In genomic region chr11:64186205-64187165, GRCh38 we compare ENCODE assay signal across 8 cellular contexts. TPM values are rescaled to one million over a fixed set of nuclear protein-coding genes. Genes with fewer than 3 reads are reported as not detected.
DNase-seq lines count a peak whose midpoint lies in the region; ATAC-seq, FAIRE-seq and TF ChIP-seq lines count a peak whose summit lies in the region.

No MANE protein-coding gene starts in this region.

- H3K36me3 Mint-ChIP-seq in HFFc6 (ENCODE audit: low read depth) (peaks cover 11% of the 10 kb centered on the region; the same call in 1 of the 2 replicates), T-helper 17 cell (ENCODE audit: low read depth) (no peaks in the 10 kb centered on the region), endothelial cell (ENCODE audit: low read depth, unreplicated experiment) (peaks cover 3% of the 10 kb centered on the region)

- peak overlapping the region; percentile 96 for H3K4me3 Mint-ChIP-seq in HFFc6
- peak overlapping the region; percentile 100 for H3K4me3 Mint-ChIP-seq in T-helper 17 cell
- H3K4me3 Mint-ChIP-seq in endothelial cell (ENCODE audit: unreplicated experiment), result peak overlapping the region; percentile 96

- peak overlapping the region; percentile 83 for H3K27ac Mint-ChIP-seq in HFFc6
- no peak overlapping the region for H3K27ac Mint-ChIP-seq in T-helper 17 cell
- H3K27ac Mint-ChIP-seq in endothelial cell (ENCODE audit: unreplicated experiment), result peak overlapping the region; percentile 88

- no peak for DNase-seq in HFFc6
- no peak for DNase-seq in T-helper 17 cell
- no peak for DNase-seq in endothelial cell (ENCODE audit: low spot score)
- DNase-seq in stimulated activated CD4-positive, alpha-beta T cell treated with anti-CD3 and anti-CD28 coated beads, Interleukin-4, amount 100 ng/mL, for 24 hours, result peak; percentile 53
- DNase-seq in D341Med (ENCODE audit: low spot score), result no peak
- DNase-seq in GOT3 (lab: John Stamatoyannopoulos, UW), result no peak
- no peak for DNase-seq in GM19239 (ENCODE audit: insufficient read length, low spot score)
- no peak for DNase-seq in NOMO-1 treated with DMSO at 0.1 percent for 48 hours (lab: John Stamatoyannopoulos, UW; ENCODE audit: unreplicated experiment)

- H3K9me3 Mint-ChIP-seq in HFFc6 (no peaks in the 10 kb centered on the region), endothelial cell (ENCODE audit: unreplicated experiment) (no peaks in the 10 kb centered on the region)

- H3K27me3 Mint-ChIP-seq in HFFc6 (ENCODE audit: insufficient read depth), result no peaks in the 10 kb centered on the region; the same call in 1 of the 2 replicates
- H3K27me3 Mint-ChIP-seq in T-helper 17 cell, result no peaks in the 10 kb centered on the region
- peaks cover 14% of the 10 kb centered on the region for H3K27me3 Mint-ChIP-seq in endothelial cell (ENCODE audit: unreplicated experiment)

- no peaks in the 10 kb centered on the region for H3K9me3 ChIP-seq in T-helper 17 cell (ENCODE audit: control insufficient read depth, low read length, poor library complexity, severe bottlenecking)

- FAIRE-seq in GM19239 (lab: Jason Lieb, UNC), result no peak

- no peak for ATAC-seq in T-helper 17 cell

- peaks cover 37% of the 10 kb centered on the region for H3K4me1 Mint-ChIP-seq in HFFc6 (ENCODE audit: low read depth)
- H3K4me1 Mint-ChIP-seq in T-helper 17 cell, result peaks cover 22% of the 10 kb centered on the region
- peaks cover 11% of the 10 kb centered on the region for H3K4me1 Mint-ChIP-seq in endothelial cell (ENCODE audit: unreplicated experiment)

- peak; percentile 36; the same call in 1 of the 2 replicates for TF ChIP-seq CTCF in HFFc6 (IDR thresholded peaks at IDR 0.05)
- TF ChIP-seq CTCF in endothelial cell (IDR thresholded peaks at IDR 0.05; ENCODE audit: unreplicated experiment), result no peak

RNA-seq across cellular contexts. Expression of gene STIP1, which starts 0.5 kb away (rescaled TPM):
- 100 to 1,000 TPM; 203 to 259 (median 210) TPM for total RNA-seq in HFFc6 (2021; fragmentation: NEBNext Ultra II Directional; extraction: Animal tissue kit (Norgen Biotek cat#: 25700))
- total RNA-seq in T-helper 17 cell (10 to 100 TPM; 66.9 to 69.1 TPM), endothelial cell (ENCODE audit: unreplicated experiment) (124 TPM)

RNA-seq across cellular contexts. Expression of gene FERMT3, which starts 20.0 kb away (rescaled TPM):
- total RNA-seq in HFFc6 (2021; fragmentation: NEBNext Ultra II Directional; extraction: Animal tissue kit (Norgen Biotek cat#: 25700)), result 1 to 10 TPM; 1.2 to 2.8 (median 1.7) TPM
- total RNA-seq in T-helper 17 cell (100 to 1,000 TPM; 151 to 182 TPM), endothelial cell (ENCODE audit: unreplicated experiment) (6.2 TPM)

RNA-seq across cellular contexts. Expression of gene MACROD1, which starts 20.6 kb away (rescaled TPM):
- total RNA-seq in HFFc6 (2021; fragmentation: NEBNext Ultra II Directional; extraction: Animal tissue kit (Norgen Biotek cat#: 25700)), result 10 to 100 TPM; 11.8 to 17.0 (median 13.1) TPM
- total RNA-seq in T-helper 17 cell, result 1 to 10 TPM; 3.9 to 7.5 TPM
- total RNA-seq in endothelial cell (ENCODE audit: unreplicated experiment), result 4.1 TPM

RNA-seq across cellular contexts. Expression of gene TRPT1, which starts 39.5 kb away (rescaled TPM):
- total RNA-seq in HFFc6 (2021; fragmentation: NEBNext Ultra II Directional; extraction: Animal tissue kit (Norgen Biotek cat#: 25700)), result 10 to 100 TPM; 32.6 to 41.1 (median 39.7) TPM
- 10 to 100 TPM; 16.2 to 16.6 TPM for total RNA-seq in T-helper 17 cell
- total RNA-seq in endothelial cell (ENCODE audit: unreplicated experiment), result 23.2 TPM

RNA-seq across cellular contexts. Expression of gene NUDT22, which starts 39.6 kb away (rescaled TPM):
- total RNA-seq in HFFc6 (2021; fragmentation: NEBNext Ultra II Directional; extraction: Animal tissue kit (Norgen Biotek cat#: 25700)), result 10 to 100 TPM; 46.6 to 57.7 (median 53.7) TPM
- 10 to 100 TPM; 30.8 to 42.8 TPM for total RNA-seq in T-helper 17 cell
- total RNA-seq in endothelial cell (ENCODE audit: unreplicated experiment), result 21.2 TPM

Comparison
In these comparisons a context has a peak if more than half of its experiments do, and no peak if none do; other contexts are left out.
1. RNA of gene FERMT3, which starts 20.0 kb away (total RNA-seq): 151 to 182 TPM in T-helper 17 cell; 6.2 TPM in endothelial cell (single experiment) and 1.2 to 2.8 TPM in HFFc6; every median in the first group is over 10 times any median in the second.
2. Peak in every context shown above with its lines, with median percentiles within 50 percentile points of each other: H3K4me3 Mint-ChIP-seq.